Comparison of ENCODE assay signal across 13 cellular contexts in the genomic region with DNA sequence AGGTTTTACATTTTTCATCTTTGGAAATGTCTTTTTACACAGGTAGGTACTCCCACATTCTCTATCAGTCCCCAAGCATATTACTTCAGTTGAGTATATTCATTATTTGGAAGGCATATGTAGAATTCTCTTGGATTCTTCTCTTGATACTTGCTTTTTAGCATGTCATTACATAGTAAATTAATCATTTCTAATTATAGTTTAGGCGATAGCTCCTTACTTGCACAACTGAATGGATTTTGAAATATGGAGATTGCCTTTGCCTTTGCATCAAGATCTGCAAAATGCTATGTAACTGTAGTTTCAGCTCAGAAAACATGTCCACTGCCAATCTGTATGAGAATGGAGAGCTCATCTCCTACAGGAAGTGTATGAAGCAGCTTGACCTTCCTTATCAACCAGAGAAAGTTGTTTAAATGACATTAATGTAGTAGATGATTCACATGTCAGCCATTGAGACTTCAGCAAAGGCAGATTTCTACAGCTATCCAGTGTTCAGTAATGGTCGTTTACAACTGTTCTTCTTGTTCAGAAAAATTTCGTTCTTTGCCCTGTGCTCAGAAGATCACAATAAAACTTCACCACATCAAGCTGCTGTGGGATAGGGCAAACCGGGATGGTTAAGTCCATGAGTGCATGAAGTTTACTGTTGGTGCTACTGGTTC.
"Had no signal": no experiment of that assay in that cellular context is flagged by ENCODE, and none has a peak within 500 bp of the region (broad histone marks: within the 10 kb centered on the region; RNA-seq: fewer than 3 reads in every experiment).

No MANE protein-coding gene starts in this region.

- FAIRE-seq: islet of Langerhans had no signal

- H3K9me3 ChIP-seq: esophagus muscularis mucosa, left ventricle myocardium inferior, tibial artery had no signal

- H3K27ac ChIP-seq: esophagus muscularis mucosa, left ventricle myocardium inferior, parathyroid adenoma, tibial artery had no signal

- H3K4me3 ChIP-seq: esophagus muscularis mucosa, left ventricle myocardium inferior, tibial artery had no signal

- DNase-seq: activated CD8-positive, alpha-beta memory T cell treated with anti-CD3 and anti-CD28 coated beads, Interleukin-2, amount 50 U/mL, for 4 hours; activated CD8-positive, alpha-beta T cell treated with anti-CD3 and anti-CD28 coated beads for 36 hours; activated naive CD4-positive, alpha-beta T cell treated with anti-CD3 and anti-CD28 coated beads, Interleukin-2, amount 50 U/mL, for 16 hours; anterior cingulate cortex; left ventricle myocardium inferior; SHP77 treated with DMSO at 0.1 percent for 48 hours; stimulated activated CD4-positive, alpha-beta T cell treated with anti-CD3 and anti-CD28 coated beads, Interleukin-4, amount 100 ng/mL, for 4 hours; T-helper 17 cell; tibial artery had no signal

- ATAC-seq: activated CD4-positive, CD25-positive, alpha-beta regulatory T cell treated with anti-CD3 and anti-CD28 coated beads, Interleukin-2, amount 50 U/mL, for 24 hours; activated CD8-positive, alpha-beta T cell treated with anti-CD3 and anti-CD28 coated beads for 36 hours; T-helper 17 cell had no signal

- H3K27me3 ChIP-seq: esophagus muscularis mucosa, tibial artery had no signal
